In genomic region chr2:158042245-158042644, GRCh38 we compare ENCODE assay signal across 23 cellular contexts. TPM values are rescaled to one million over a fixed set of nuclear protein-coding genes. Genes with fewer than 3 reads are reported as not detected.
DNase-seq lines count a peak whose midpoint lies in the region; ATAC-seq and TF ChIP-seq lines count a peak whose summit lies in the region.
"Had no signal": no experiment of that assay in that cellular context is flagged by ENCODE, and none has a peak within 500 bp of the region (broad histone marks: within the 10 kb centered on the region; RNA-seq: fewer than 3 reads in every experiment).

No MANE protein-coding gene starts in this region.

- H3K9ac ChIP-seq in smooth muscle cell (ENCODE audit: low read depth), result no peak overlapping the region

- H3K4me1 ChIP-seq in cardiac muscle cell (ENCODE audit: low read depth), result no peaks in the 10 kb centered on the region
- H3K4me1 ChIP-seq in smooth muscle cell (ENCODE audit: low read depth), result peaks cover 5% of the 10 kb centered on the region
- no peaks in the 10 kb centered on the region for H3K4me1 ChIP-seq in tibial artery
- H3K4me1 ChIP-seq: prostate gland had no signal

- H3F3A ChIP-seq in smooth muscle cell (ENCODE audit: low read depth), result no peaks in the 10 kb centered on the region

- WGBS in smooth muscle cell (ENCODE audit: low lambda C conversion rate), result 19% methylated on average over 2 of the region's 2 CpGs

- DNase-seq in cardiac muscle cell (ENCODE audit: low read depth in 1 of 2, low spot score in 1 of 2) (peak; percentile 12 to 13), Right ventricle myocardium inferior (ENCODE audit: missing footprints) (no peak), NCI-H748 (lab: John Stamatoyannopoulos, UW; ENCODE audit: unreplicated experiment) (peak; percentile 86), epithelial cell of esophagus (ENCODE audit: low read depth) (peak; percentile 51), smooth muscle cell (lab: John Stamatoyannopoulos, UW; ENCODE audit: unreplicated experiment) (no peak), tibial artery (no peak), cortex of kidney (lab: John Stamatoyannopoulos, UW) (no peak)
- no peak for DNase-seq in activated CD4-positive, alpha-beta T cell treated with anti-CD3 and anti-CD28 coated beads, Interleukin-2, amount 50 U/mL, for 4 hours
- DNase-seq: activated CD4-positive, alpha-beta T cell treated with anti-CD3 and anti-CD28 coated beads for 4 hours; activated CD8-positive, alpha-beta memory T cell treated with anti-CD3 and anti-CD28 coated beads, Interleukin-2, amount 50 U/mL, for 4 hours; activated effector memory CD4-positive, alpha-beta T cell treated with anti-CD3 and anti-CD28 coated beads, Interleukin-2, amount 50 U/mL, for 16 hours; amniotic stem cell; effector memory CD8-positive, alpha-beta T cell; HCEC 1CT; Karpas-422; NCI-H1417 treated with DMSO at 0.1 percent for 48 hours; NCI-H226; SIG-M5; stimulated activated naive CD4-positive, alpha-beta T cell treated with Interleukin-2 at 50 U/mL for 16 hours; T-helper 9 cell had no signal

- H3K79me2 ChIP-seq in smooth muscle cell (ENCODE audit: low read depth), result no peaks in the 10 kb centered on the region

- intact Hi-C loops in Right ventricle myocardium inferior (cut with DNase I) (loop anchor here (10.0 kb wide), 1 partner anchor 413 kb away; the partner anchor contains the start of genes CCDC148 and PKP4), tibial artery (cut with DNase I; ENCODE audit: low total_unique reads) (no loop called here)

- peak overlapping the region; percentile 29 for H3K4me2 ChIP-seq in smooth muscle cell

- H3K4me3 ChIP-seq in cardiac muscle cell (no peak overlapping the region), epithelial cell of esophagus (ENCODE audit: low read length) (no peak overlapping the region), smooth muscle cell (no peak overlapping the region), tibial artery (no peak overlapping the region)
- H3K4me3 ChIP-seq: prostate gland had no signal

- H3K27ac ChIP-seq in cardiac muscle cell, result no peak overlapping the region
- H3K27ac ChIP-seq in smooth muscle cell (ENCODE audit: low read depth), result peak overlapping the region; percentile 17
- H3K27ac ChIP-seq in tibial artery, result no peak overlapping the region
- H3K27ac ChIP-seq: prostate gland had no signal

- H3K27me3 ChIP-seq in cardiac muscle cell (no peaks in the 10 kb centered on the region), smooth muscle cell (ENCODE audit: low read depth) (peaks cover 8% of the 10 kb centered on the region), tibial artery (no peaks in the 10 kb centered on the region)

- H4K20me1 ChIP-seq in smooth muscle cell (ENCODE audit: low read depth), result no peaks in the 10 kb centered on the region

- H3K9me3 ChIP-seq in cardiac muscle cell (ENCODE audit: low read depth), result no peaks in the 10 kb centered on the region
- H3K9me3 ChIP-seq in smooth muscle cell (replicated peaks; ENCODE audit: low read depth), result no peaks in the 10 kb centered on the region
- no peaks in the 10 kb centered on the region for H3K9me3 ChIP-seq in tibial artery
- H3K9me3 ChIP-seq: prostate gland had no signal

- TF ChIP-seq CTCF in cardiac muscle cell (IDR thresholded peaks at IDR 0.05; ENCODE audit: low read depth, low read length) (no peak), epithelial cell of esophagus (IDR thresholded peaks at IDR 0.05; ENCODE audit: insufficient read depth, low read depth, low read length, missing control alignments) (no peak), smooth muscle cell (IDR thresholded peaks at IDR 0.05; ENCODE audit: borderline replicate concordance, insufficient read depth, poor library complexity, severe bottlenecking) (no peak), tibial artery (IDR thresholded peaks at IDR 0.05) (no peak)

- peak overlapping the region; percentile 36 for H2AFZ ChIP-seq in smooth muscle cell (ENCODE audit: low read depth)

- H3K36me3 ChIP-seq in cardiac muscle cell (no peaks in the 10 kb centered on the region), smooth muscle cell (ENCODE audit: low read depth) (no peaks in the 10 kb centered on the region), tibial artery (no peaks in the 10 kb centered on the region)
- H3K36me3 ChIP-seq: prostate gland had no signal

- no peak for ATAC-seq in Right ventricle myocardium inferior
- ATAC-seq: effector memory CD8-positive, alpha-beta T cell had no signal

RNA-seq across cellular contexts. Expression of gene UPP2, which starts 59.4 kb away (rescaled TPM):
- total RNA-seq in cardiac muscle cell (not detected in 2 replicates), Right ventricle myocardium inferior (not detected), smooth muscle cell (0.18 TPM in 1 of 2 replicates, not detected in the other)
- polyA plus RNA-seq in cardiac muscle cell (0.31 TPM in 1 of 2 replicates, not detected in the other), smooth muscle cell (not detected in 2 replicates)
- total RNA-seq: A172; CD4-positive, CD25-positive, alpha-beta regulatory T cell; prostate gland had no signal
- polyA plus RNA-seq: CD4-positive, CD25-positive, alpha-beta regulatory T cell had no signal

Comparison
In these comparisons a context has a peak if more than half of its experiments do, and no peak if none do; other contexts are left out.
1. DNase-seq: peak in cardiac muscle cell (2 of 2), NCI-H748 (single experiment) and epithelial cell of esophagus (single experiment); none in Right ventricle myocardium inferior (single experiment), smooth muscle cell (single experiment), activated CD4-positive, alpha-beta T cell treated with anti-CD3 and anti-CD28 coated beads, Interleukin-2, amount 50 U/mL, for 4 hours (0 of 2), tibial artery (0 of 2) and cortex of kidney (single experiment).